ENCODE assay signal across 1 cellular context in the genomic region with DNA sequence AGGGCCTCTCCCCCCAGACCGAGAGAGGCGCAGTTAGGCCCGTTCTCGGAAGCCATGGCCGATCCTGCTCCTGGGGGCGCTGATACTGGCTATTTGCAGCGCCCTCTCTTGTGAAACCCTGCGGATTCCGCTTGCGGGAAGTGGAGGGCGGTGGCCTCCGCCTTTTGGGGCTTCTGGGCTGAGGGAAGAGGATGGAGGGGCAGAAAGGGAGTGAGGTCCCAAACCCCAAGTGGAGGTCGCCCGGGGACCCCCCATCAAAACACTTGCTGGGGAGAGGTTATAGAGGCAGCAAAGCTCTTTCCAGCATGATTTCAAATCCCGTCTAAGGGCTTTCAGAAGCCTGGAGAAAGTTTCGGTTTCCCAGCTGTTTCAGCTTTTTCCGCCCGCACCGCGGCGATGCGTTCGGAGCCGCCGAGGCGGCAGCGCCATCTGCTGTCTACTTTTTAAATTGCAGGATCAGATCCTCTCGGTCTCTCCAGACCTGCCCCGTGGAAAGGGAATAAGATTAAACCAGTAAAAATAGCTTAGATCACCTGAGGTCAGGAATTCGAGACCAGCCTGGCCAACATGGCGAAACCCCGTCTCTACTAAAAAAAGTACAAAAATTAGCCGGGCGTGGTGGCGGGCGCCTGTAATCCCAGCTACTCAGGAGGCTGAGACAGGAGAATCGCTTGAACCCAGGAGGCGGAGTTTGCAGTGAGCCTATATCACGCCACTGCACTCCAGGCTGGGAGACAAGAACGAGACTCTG.
TF ChIP-seq lines count a peak whose summit lies in the region.

No MANE protein-coding gene starts in this region.

TF ChIP-seq in GM23338, 12 proteins besides CTCF, POLR2A, EP300 and RAD21:
- TF ChIP-seq, protein P1, sequence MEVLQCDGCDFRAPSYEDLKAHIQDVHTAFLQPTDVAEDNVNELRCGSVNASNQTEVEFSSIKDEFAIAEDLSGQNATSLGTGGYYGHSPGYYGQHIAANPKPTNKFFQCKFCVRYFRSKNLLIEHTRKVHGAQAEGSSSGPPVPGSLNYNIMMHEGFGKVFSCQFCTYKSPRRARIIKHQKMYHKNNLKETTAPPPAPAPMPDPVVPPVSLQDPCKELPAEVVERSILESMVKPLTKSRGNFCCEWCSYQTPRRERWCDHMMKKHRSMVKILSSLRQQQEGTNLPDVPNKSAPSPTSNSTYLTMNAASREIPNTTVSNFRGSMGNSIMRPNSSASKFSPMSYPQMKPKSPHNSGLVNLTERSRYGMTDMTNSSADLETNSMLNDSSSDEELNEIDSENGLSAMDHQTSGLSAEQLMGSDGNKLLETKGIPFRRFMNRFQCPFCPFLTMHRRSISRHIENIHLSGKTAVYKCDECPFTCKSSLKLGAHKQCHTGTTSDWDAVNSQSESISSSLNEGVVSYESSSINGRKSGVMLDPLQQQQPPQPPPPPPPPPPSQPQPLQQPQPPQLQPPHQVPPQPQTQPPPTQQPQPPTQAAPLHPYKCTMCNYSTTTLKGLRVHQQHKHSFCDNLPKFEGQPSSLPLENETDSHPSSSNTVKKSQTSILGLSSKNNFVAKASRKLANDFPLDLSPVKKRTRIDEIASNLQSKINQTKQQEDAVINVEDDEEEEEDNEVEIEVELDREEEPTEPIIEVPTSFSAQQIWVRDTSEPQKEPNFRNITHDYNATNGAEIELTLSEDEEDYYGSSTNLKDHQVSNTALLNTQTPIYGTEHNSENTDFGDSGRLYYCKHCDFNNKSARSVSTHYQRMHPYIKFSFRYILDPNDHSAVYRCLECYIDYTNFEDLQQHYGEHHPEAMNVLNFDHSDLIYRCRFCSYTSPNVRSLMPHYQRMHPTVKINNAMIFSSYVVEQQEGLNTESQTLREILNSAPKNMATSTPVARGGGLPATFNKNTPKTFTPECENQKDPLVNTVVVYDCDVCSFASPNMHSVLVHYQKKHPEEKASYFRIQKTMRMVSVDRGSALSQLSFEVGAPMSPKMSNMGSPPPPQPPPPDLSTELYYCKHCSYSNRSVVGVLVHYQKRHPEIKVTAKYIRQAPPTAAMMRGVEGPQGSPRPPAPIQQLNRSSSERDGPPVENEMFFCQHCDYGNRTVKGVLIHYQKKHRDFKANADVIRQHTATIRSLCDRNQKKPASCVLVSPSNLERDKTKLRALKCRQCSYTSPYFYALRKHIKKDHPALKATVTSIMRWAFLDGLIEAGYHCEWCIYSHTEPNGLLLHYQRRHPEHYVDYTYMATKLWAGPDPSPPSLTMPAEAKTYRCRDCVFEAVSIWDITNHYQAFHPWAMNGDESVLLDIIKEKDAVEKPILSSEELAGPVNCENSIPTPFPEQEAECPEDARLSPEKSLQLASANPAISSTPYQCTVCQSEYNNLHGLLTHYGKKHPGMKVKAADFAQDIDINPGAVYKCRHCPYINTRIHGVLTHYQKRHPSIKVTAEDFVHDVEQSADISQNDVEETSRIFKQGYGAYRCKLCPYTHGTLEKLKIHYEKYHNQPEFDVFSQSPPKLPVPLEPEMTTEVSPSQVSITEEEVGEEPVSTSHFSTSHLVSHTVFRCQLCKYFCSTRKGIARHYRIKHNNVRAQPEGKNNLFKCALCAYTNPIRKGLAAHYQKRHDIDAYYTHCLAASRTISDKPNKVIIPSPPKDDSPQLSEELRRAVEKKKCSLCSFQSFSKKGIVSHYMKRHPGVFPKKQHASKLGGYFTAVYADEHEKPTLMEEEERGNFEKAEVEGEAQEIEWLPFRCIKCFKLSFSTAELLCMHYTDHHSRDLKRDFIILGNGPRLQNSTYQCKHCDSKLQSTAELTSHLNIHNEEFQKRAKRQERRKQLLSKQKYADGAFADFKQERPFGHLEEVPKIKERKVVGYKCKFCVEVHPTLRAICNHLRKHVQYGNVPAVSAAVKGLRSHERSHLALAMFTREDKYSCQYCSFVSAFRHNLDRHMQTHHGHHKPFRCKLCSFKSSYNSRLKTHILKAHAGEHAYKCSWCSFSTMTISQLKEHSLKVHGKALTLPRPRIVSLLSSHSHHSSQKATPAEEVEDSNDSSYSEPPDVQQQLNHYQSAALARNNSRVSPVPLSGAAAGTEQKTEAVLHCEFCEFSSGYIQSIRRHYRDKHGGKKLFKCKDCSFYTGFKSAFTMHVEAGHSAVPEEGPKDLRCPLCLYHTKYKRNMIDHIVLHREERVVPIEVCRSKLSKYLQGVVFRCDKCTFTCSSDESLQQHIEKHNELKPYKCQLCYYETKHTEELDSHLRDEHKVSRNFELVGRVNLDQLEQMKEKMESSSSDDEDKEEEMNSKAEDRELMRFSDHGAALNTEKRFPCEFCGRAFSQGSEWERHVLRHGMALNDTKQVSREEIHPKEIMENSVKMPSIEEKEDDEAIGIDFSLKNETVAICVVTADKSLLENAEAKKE (CRISPR knock-in tag; IDR thresholded peaks at IDR 0.05) = no peak
- no peak for TF ChIP-seq EZH2phosphoT487 (IDR thresholded peaks at IDR 0.05; ENCODE audit: unreplicated experiment)
- TF ChIP-seq EZH2 (IDR thresholded peaks at IDR 0.05; ENCODE audit: low read depth, unreplicated experiment) = no peak
